18 cellular contexts compared by ENCODE assay signal in genomic region chr3:149198611-149199010, GRCh38. TPM values are rescaled to one million over a fixed set of nuclear protein-coding genes. Genes with fewer than 3 reads are reported as not detected.
DNase-seq lines count a peak whose midpoint lies in the region; ATAC-seq and TF ChIP-seq lines count a peak whose summit lies in the region.
"Had no signal": no experiment of that assay in that cellular context is flagged by ENCODE, and none has a peak within 500 bp of the region (broad histone marks: within the 10 kb centered on the region; RNA-seq: fewer than 3 reads in every experiment).

No MANE protein-coding gene starts in this region.

- no peaks in the 10 kb centered on the region for H3K9me3 ChIP-seq in vagina
- H3K9me3 ChIP-seq: Caco-2, heart right ventricle, ovary had no signal

- no peak for ATAC-seq in Right ventricle myocardium inferior
- ATAC-seq: heart right ventricle had no signal

- H3K9me3 Mint-ChIP-seq in HFFc6, result no peaks in the 10 kb centered on the region

- no peak for TF ChIP-seq POLR2A in vagina (IDR thresholded peaks at IDR 0.05)

- H3K27me3 ChIP-seq in vagina, result no peaks in the 10 kb centered on the region
- H3K27me3 ChIP-seq: ovary had no signal

- DNase-seq in A172 (ENCODE audit: low spot score), result peak; percentile 6
- peak; percentile 23 for DNase-seq in HFFc6
- DNase-seq in amniotic epithelial cell (ENCODE audit: low read depth), result peak; percentile 48
- peak; percentile 73 for DNase-seq in iris pigment epithelial cell (ENCODE audit: low read depth)
- no peak for DNase-seq in activated gamma-delta T cell treated with Interleukin-2 at 50 U/mL for 16 hours
- no peak for DNase-seq in vagina (ENCODE audit: extremely low spot score in 2 of 2)
- DNase-seq in mucosa of gallbladder (ENCODE audit: low spot score), result no peak
- no peak for DNase-seq in Right ventricle myocardium inferior (ENCODE audit: missing footprints)
- DNase-seq: Caco-2; central memory CD4-positive, alpha-beta T cell; GOT3; heart right ventricle; ovary; WERI-Rb-1 had no signal

- no peak for TF ChIP-seq CTCF in HFFc6 (IDR thresholded peaks at IDR 0.05)
- TF ChIP-seq CTCF in vagina (IDR thresholded peaks at IDR 0.05), result no peak

- peaks cover 39% of the 10 kb centered on the region for H3K4me1 Mint-ChIP-seq in HFFc6 (ENCODE audit: low read depth)

- no peak overlapping the region for H3K27ac ChIP-seq in vagina
- H3K27ac ChIP-seq: heart right ventricle, ovary, WERI-Rb-1 had no signal

- intact Hi-C loops in vagina (cut with DNase I), result no loop called here
- intact Hi-C loops in Right ventricle myocardium inferior (cut with DNase I), result no loop called here

- no peak overlapping the region for H3K27ac Mint-ChIP-seq in HFFc6
- H3K27ac Mint-ChIP-seq: activated naive CD8-positive, alpha-beta T cell had no signal

- no peak overlapping the region for H3K4me3 ChIP-seq in vagina
- H3K4me3 ChIP-seq: heart right ventricle, ovary had no signal

- H3K27me3 Mint-ChIP-seq in HFFc6 (ENCODE audit: insufficient read depth), result no peaks in the 10 kb centered on the region

- H3K4me1 ChIP-seq in vagina, result no peaks in the 10 kb centered on the region

- H3K36me3 Mint-ChIP-seq in HFFc6 (ENCODE audit: low read depth), result no peaks in the 10 kb centered on the region

- no peaks in the 10 kb centered on the region for H3K36me3 ChIP-seq in vagina
- H3K36me3 ChIP-seq: heart right ventricle, ovary, WERI-Rb-1 had no signal

- H3K4me3 Mint-ChIP-seq in HFFc6, result peak overlapping the region; percentile 62
- H3K4me3 Mint-ChIP-seq: activated naive CD8-positive, alpha-beta T cell had no signal

RNA-seq across cellular contexts. Expression of gene CP, which starts 23.0 kb away (rescaled TPM):
- total RNA-seq in A172 (2014; rRNA removed; shearing (Covaris generic)), result not detected in 2 replicates
- not detected for total RNA-seq in HFFc6 (2021; fragmentation: NEBNext Ultra II Directional; extraction: Animal tissue kit (Norgen Biotek cat#: 25700))
- total RNA-seq in vagina (26.3 TPM), mucosa of gallbladder (2.0 TPM), Right ventricle myocardium inferior (3.4 TPM)
- total RNA-seq: endothelial cell of umbilical vein, MCF 10A, OCI-LY7 had no signal

Comparison
In these comparisons a context has a peak if more than half of its experiments do, and no peak if none do; other contexts are left out.
1. DNase-seq: peak in A172 (single experiment), HFFc6 (single experiment), amniotic epithelial cell (single experiment) and iris pigment epithelial cell (single experiment); none in activated gamma-delta T cell treated with Interleukin-2 at 50 U/mL for 16 hours (single experiment), vagina (0 of 2), mucosa of gallbladder (single experiment) and Right ventricle myocardium inferior (single experiment).